28 cellular contexts compared by ENCODE assay signal in the genomic region with DNA sequence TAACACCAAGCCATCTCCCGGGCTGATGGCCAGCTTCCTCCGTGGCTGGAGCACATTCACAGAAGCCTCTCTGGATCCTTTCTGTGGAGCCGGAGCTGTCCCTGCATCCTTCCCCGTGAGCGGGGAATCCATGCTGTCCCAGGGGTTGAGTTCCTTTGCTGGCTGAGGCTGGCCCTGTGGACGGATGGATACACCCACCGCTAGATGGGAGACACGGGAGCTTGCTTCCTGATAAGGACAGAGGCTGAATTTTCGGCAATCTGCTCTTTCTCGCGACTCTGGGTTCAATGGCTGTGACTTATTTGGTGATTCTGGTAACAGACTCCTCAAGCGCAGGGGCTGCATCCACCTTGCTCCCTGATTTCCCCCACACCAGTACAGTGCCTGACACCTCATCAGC.
"Had no signal": no experiment of that assay in that cellular context is flagged by ENCODE, and none has a peak within 500 bp of the region (broad histone marks: within the 10 kb centered on the region; RNA-seq: fewer than 3 reads in every experiment).

No MANE protein-coding gene starts in this region.

- H3K36me3 ChIP-seq: ascending aorta had no signal

- H3K4me1 Mint-ChIP-seq: activated CD4-positive, alpha-beta T cell treated with anti-CD3 and anti-CD28 coated beads, Interleukin-2, amount 10 ng/mL, durations not matched to agents 7 days and 5 days; activated naive CD8-positive, alpha-beta T cell treated with anti-CD3 and anti-CD28 coated beads, Interleukin-2, amount 50 U/mL, for 24 hours; T-cell had no signal

- H3K4me3 Mint-ChIP-seq: activated CD4-positive, alpha-beta memory T cell treated with anti-CD3 and anti-CD28 coated beads for 36 hours; activated CD4-positive, alpha-beta T cell treated with anti-CD3 and anti-CD28 coated beads, Interleukin-2, amount 10 ng/mL, durations not matched to agents 7 days and 5 days; activated naive CD8-positive, alpha-beta T cell treated with anti-CD3 and anti-CD28 coated beads, Interleukin-2, amount 50 U/mL, for 24 hours; activated T-cell treated with anti-CD3 and anti-CD28 coated beads, Interleukin-2, amount 50 U/mL, for 4 hours; T-cell had no signal

- DNase-seq: activated CD4-positive, alpha-beta memory T cell treated with anti-CD3 and anti-CD28 coated beads for 36 hours; activated CD4-positive, alpha-beta T cell treated with anti-CD3 and anti-CD28 coated beads, Interleukin-2, amount 10 ng/mL, durations not matched to agents 7 days and 5 days; activated CD4-positive, CD25-positive, alpha-beta regulatory T cell; activated CD8-positive, alpha-beta memory T cell treated with anti-CD3 and anti-CD28 coated beads for 24 hours; activated effector memory CD4-positive, alpha-beta T cell treated with anti-CD3 and anti-CD28 coated beads, Interleukin-2, amount 50 U/mL, for 16 hours; activated naive CD4-positive, alpha-beta T cell treated with Interleukin-2 at 50 U/mL for 16 hours; activated naive CD8-positive, alpha-beta T cell treated with anti-CD3 and anti-CD28 coated beads, Interleukin-2, amount 50 U/mL, for 24 hours; activated T-cell treated with anti-CD3 and anti-CD28 coated beads, Interleukin-2, amount 50 U/mL, for 4 hours; amniotic stem cell; body of pancreas; NCI-H1092; NCI-H1417; NCI-H1930; NCI-H226; NCI-H526; NCI-H774; NK-92 treated with Interleukin-12 subunit alpha and Interleukin-12 subunit beta, amount 100 ng/mL, for 24 hours; OCI-M1; SHP77 treated with DMSO at 0.1 percent for 48 hours; T-cell; T-helper 2 cell had no signal

- ATAC-seq: activated naive CD4-positive, alpha-beta T cell treated with anti-CD3 and anti-CD28 coated beads, Interleukin-2, amount 50 U/mL, for 72 hours; activated naive CD8-positive, alpha-beta T cell treated with anti-CD3 and anti-CD28 coated beads, Interleukin-2, amount 50 U/mL, for 24 hours; activated T-cell treated with anti-CD3 and anti-CD28 coated beads, Interleukin-2, amount 50 U/mL, for 4 hours; body of pancreas; Panc1; T-cell had no signal

- FAIRE-seq: bronchial epithelial cell had no signal

- H3K4me1 ChIP-seq: ascending aorta, body of pancreas had no signal

- H3K27me3 ChIP-seq: ascending aorta, body of pancreas had no signal

- H3K4me2 ChIP-seq: KMS-11 had no signal

- H3K27ac ChIP-seq: ascending aorta, body of pancreas, KMS-11, RWPE1, VCaP had no signal

- H3K36me3 Mint-ChIP-seq: activated CD4-positive, alpha-beta memory T cell treated with anti-CD3 and anti-CD28 coated beads for 36 hours; activated naive CD4-positive, alpha-beta T cell treated with anti-CD3 and anti-CD28 coated beads, Interleukin-2, amount 50 U/mL, for 72 hours; T-cell had no signal

- H3K9ac ChIP-seq: KMS-11 had no signal

- H3K27ac Mint-ChIP-seq: activated CD4-positive, alpha-beta memory T cell treated with anti-CD3 and anti-CD28 coated beads for 36 hours; activated CD4-positive, alpha-beta T cell treated with anti-CD3 and anti-CD28 coated beads, Interleukin-2, amount 10 ng/mL, durations not matched to agents 7 days and 5 days; activated naive CD4-positive, alpha-beta T cell treated with anti-CD3 and anti-CD28 coated beads, Interleukin-2, amount 50 U/mL, for 72 hours; activated naive CD8-positive, alpha-beta T cell treated with anti-CD3 and anti-CD28 coated beads, Interleukin-2, amount 50 U/mL, for 24 hours; T-cell had no signal

- H3K4me3 ChIP-seq: ascending aorta, body of pancreas had no signal

- H3K9me3 ChIP-seq: ascending aorta, body of pancreas had no signal

- H3K9me3 Mint-ChIP-seq: activated CD4-positive, alpha-beta memory T cell treated with anti-CD3 and anti-CD28 coated beads for 36 hours; activated CD4-positive, alpha-beta T cell treated with anti-CD3 and anti-CD28 coated beads, Interleukin-2, amount 10 ng/mL, durations not matched to agents 7 days and 5 days; activated naive CD4-positive, alpha-beta T cell treated with anti-CD3 and anti-CD28 coated beads, Interleukin-2, amount 50 U/mL, for 72 hours; activated naive CD8-positive, alpha-beta T cell treated with anti-CD3 and anti-CD28 coated beads, Interleukin-2, amount 50 U/mL, for 24 hours; activated T-cell treated with anti-CD3 and anti-CD28 coated beads, Interleukin-2, amount 50 U/mL, for 4 hours; T-cell had no signal

- H3K27me3 Mint-ChIP-seq: activated CD4-positive, alpha-beta T cell treated with anti-CD3 and anti-CD28 coated beads, Interleukin-2, amount 10 ng/mL, durations not matched to agents 7 days and 5 days had no signal
